Comparison of ENCODE assay signal across 8 cellular contexts in genomic region chrX:103607385-103608304, GRCh38. TPM values are rescaled to one million over a fixed set of nuclear protein-coding genes. Genes with fewer than 3 reads are reported as not detected.
DNase-seq lines count a peak whose midpoint lies in the region; ATAC-seq and TF ChIP-seq lines count a peak whose summit lies in the region.

TCEAL3 (plus strand) TSS chrX:103607963; CDS start chrX:103609065, 1,102 bp downstream.

- peaks cover 7 to 28% of the 10 kb centered on the region in 2 donors for H3K27me3 Mint-ChIP-seq in natural killer cell treated with Interleukin-12 subunit alpha and Interleukin-12 subunit beta and Interleukin-15 and Interleukin-18, amount 100 ng/mL, for 72 hours

- no peak for TF ChIP-seq CTCF in fibroblast of the aortic adventitia (IDR thresholded peaks at IDR 0.05; ENCODE audit: insufficient read depth, low read length)

- ATAC-seq in HG02623 (IDR thresholded peaks at IDR 0.05; ENCODE audit: unreplicated experiment), result peak; percentile 79
- ATAC-seq in natural killer cell treated with Interleukin-12 subunit alpha and Interleukin-12 subunit beta and Interleukin-15 and Interleukin-18, amount 100 ng/mL, for 72 hours, result peak; percentile 84 to 86
- peak; percentile 85 for ATAC-seq in aorta (ENCODE audit: low FRiP score)

- H3K27ac Mint-ChIP-seq in natural killer cell treated with Interleukin-12 subunit alpha and Interleukin-12 subunit beta and Interleukin-15 and Interleukin-18, amount 100 ng/mL, for 72 hours, result peak within 1 kb of the TSS in 1 of 2 donors; percentile 84

- H3K27ac ChIP-seq in aorta (ENCODE audit: low read depth in 1 of 2, low read length in 2 of 2), result peak within 1 kb of the TSS; percentile 36 to 97

- no peaks in the 10 kb centered on the region for H3K9me3 Mint-ChIP-seq in natural killer cell treated with Interleukin-12 subunit alpha and Interleukin-12 subunit beta and Interleukin-15 and Interleukin-18, amount 100 ng/mL, for 72 hours

- DNase-seq in NCI-H446 (lab: John Stamatoyannopoulos, UW) (peak; percentile 1 to 35), NCI-H446 treated with DMSO at 0.1 percent for 48 hours (lab: John Stamatoyannopoulos, UW) (no peak), NCI-H2171 treated with DMSO at 0.1 percent for 48 hours (lab: John Stamatoyannopoulos, UW) (peak; percentile 51), fibroblast of the aortic adventitia (ENCODE audit: low read depth) (peak; percentile 34), aorta (peak; percentile 70 to 89)
- DNase-seq in activated T-helper 9 cell treated with anti-CD3 and anti-CD28 coated beads, Interleukin-2, amount 50 U/mL, for 16 hours (ENCODE audit: low read depth), result peak; percentile 19
- peak; percentile 68 for DNase-seq in natural killer cell treated with Interleukin-12 subunit alpha and Interleukin-12 subunit beta and Interleukin-15 and Interleukin-18, amount 100 ng/mL, for 72 hours (ENCODE audit: low spot score)

- no peaks in the 10 kb centered on the region for H3K27me3 ChIP-seq in aorta (ENCODE audit: control insufficient read depth in 1 of 2, insufficient read depth in 2 of 2, low read length in 1 of 2)

- peaks cover 0 to 6% of the 10 kb centered on the region in 2 donors for H3K4me1 Mint-ChIP-seq in natural killer cell treated with Interleukin-12 subunit alpha and Interleukin-12 subunit beta and Interleukin-15 and Interleukin-18, amount 100 ng/mL, for 72 hours (ENCODE audit: low read depth in 2 of 2)

- H3K9me3 ChIP-seq in aorta (ENCODE audit: control insufficient read depth, low read length), result no peaks in the 10 kb centered on the region

- H3K36me3 ChIP-seq in aorta (ENCODE audit: control insufficient read depth in 1 of 2, insufficient read depth in 2 of 2, low read length in 1 of 2), result no peaks in the 10 kb centered on the region

- intact Hi-C loops in aorta (cut with DNase I), result no loop called here

- H3K4me1 ChIP-seq in aorta (ENCODE audit: control insufficient read depth in 1 of 2, insufficient read depth in 2 of 2, low read length in 2 of 2), result no peaks in the 10 kb centered on the region

- H3K4me3 ChIP-seq in fibroblast of the aortic adventitia (ENCODE audit: low read depth, low read length), result peak within 1 kb of the TSS; percentile 71
- H3K4me3 ChIP-seq in aorta (ENCODE audit: low read length in 2 of 2), result peak within 1 kb of the TSS; percentile 36 to 51

- peak within 1 kb of the TSS; percentile 70 for H3K4me3 Mint-ChIP-seq in natural killer cell treated with Interleukin-12 subunit alpha and Interleukin-12 subunit beta and Interleukin-15 and Interleukin-18, amount 100 ng/mL, for 72 hours

- no peaks in the 10 kb centered on the region for H3K36me3 Mint-ChIP-seq in natural killer cell treated with Interleukin-12 subunit alpha and Interleukin-12 subunit beta and Interleukin-15 and Interleukin-18, amount 100 ng/mL, for 72 hours

- WGBS in aorta, 2 donors, result 1 to 18% methylated on average over 55 to 59 of the region's 59 CpGs

RNA-seq across cellular contexts. Expression of gene TCEAL3, which starts in this region (rescaled TPM):
- total RNA-seq in fibroblast of the aortic adventitia (ENCODE audit: low replicate concordance), result 13.2 and 62.0 TPM in 2 replicates
- total RNA-seq in natural killer cell treated with Interleukin-12 subunit alpha and Interleukin-12 subunit beta and Interleukin-15 and Interleukin-18, amount 100 ng/mL, for 72 hours, result 1 to 10 TPM; 4.6 to 5.4 TPM
- 10 to 100 TPM; 34.6 to 77.3 TPM for total RNA-seq in aorta
- polyA plus RNA-seq in aorta, result 100 to 1,000 TPM; 249 to 392 TPM
